Comparison of ENCODE assay signal across 18 cellular contexts in the genomic region with DNA sequence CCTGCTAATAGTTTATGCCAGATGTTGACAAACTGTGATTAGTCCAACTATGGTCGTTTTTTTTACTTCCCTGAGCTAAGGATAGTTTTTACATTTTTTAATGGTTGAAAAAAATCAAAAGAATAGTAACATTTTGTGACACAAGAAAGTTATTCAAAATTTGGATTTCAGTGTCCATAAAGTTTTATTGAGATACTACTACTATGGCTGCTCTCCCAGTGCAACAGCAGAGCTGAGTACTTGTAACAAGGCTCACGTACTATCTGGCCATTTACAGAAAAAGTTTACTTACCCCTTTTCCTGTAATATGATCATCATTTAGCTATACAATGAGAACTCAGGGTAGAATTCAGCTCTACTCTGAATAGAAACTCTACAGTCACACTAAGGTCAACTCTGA. TPM values are rescaled to one million over a fixed set of nuclear protein-coding genes. Genes with fewer than 3 reads are reported as not detected.
DNase-seq lines count a peak whose midpoint lies in the region; ATAC-seq, FAIRE-seq and TF ChIP-seq lines count a peak whose summit lies in the region.
"Had no signal": no experiment of that assay in that cellular context is flagged by ENCODE, and none has a peak within 500 bp of the region (broad histone marks: within the 10 kb centered on the region; RNA-seq: fewer than 3 reads in every experiment).

No MANE protein-coding gene starts in this region.

- ATAC-seq in T-helper 17 cell (no peak), upper lobe of left lung (ENCODE audit: low FRiP score in 2 of 2) (no peak)

- no peak overlapping the region for H3K27ac Mint-ChIP-seq in MCF 10A (ENCODE audit: low read depth, unreplicated experiment)
- peak overlapping the region; percentile 96 for H3K27ac Mint-ChIP-seq in T-helper 17 cell
- H3K27ac Mint-ChIP-seq: GM23338 had no signal

- intact Hi-C loops in breast epithelium (cut with DNase I; ENCODE audit: low total_unique reads) = no loop called here
- intact Hi-C loops in MCF 10A (cut with micrococcal nuclease) = no loop called here
- intact Hi-C loops in kidney (cut with DNase I) = no loop called here

- H3K4me3 ChIP-seq in breast epithelium = peak overlapping the region in 1 of 3 donors; percentile 69
- peak overlapping the region; percentile 24 to 81 for H3K4me3 ChIP-seq in muscle layer of colon (ENCODE audit: low read depth in 1 of 2, low read length in 2 of 2)
- peak overlapping the region in 2 of 4 donors; percentile 57 to 58 for H3K4me3 ChIP-seq in upper lobe of left lung
- H3K4me3 ChIP-seq in kidney (ENCODE audit: low read length in 2 of 2) = no peak overlapping the region

- POLR2A ChIA-PET in MCF 10A (lab: Yijun Ruan, JAX) = interaction anchor here (2.4 to 3.0 kb wide), 2 partner anchors 11 to 15 kb away, joined by 19 to 21 read pairs; partner anchors contain the start of genes TMEM62 and UBR1

- H3K27ac ChIP-seq in breast epithelium = peak overlapping the region; percentile 85 to 89
- H3K27ac ChIP-seq in muscle layer of colon (ENCODE audit: low read depth, low read length) = peak overlapping the region; percentile 79
- peak overlapping the region; percentile 80 to 90 (median 86) for H3K27ac ChIP-seq in upper lobe of left lung
- no peak overlapping the region for H3K27ac ChIP-seq in kidney (ENCODE audit: low read depth in 2 of 2, low read length in 2 of 2)

- H3K36me3 Mint-ChIP-seq in MCF 10A (ENCODE audit: insufficient read depth, unreplicated experiment) (no peaks in the 10 kb centered on the region), T-helper 17 cell (ENCODE audit: low read depth) (peaks cover 4% of the 10 kb centered on the region)

- FAIRE-seq in kidney (lab: Jason Lieb, UNC) = no peak

- peaks cover 11% of the 10 kb centered on the region for H3K4me1 Mint-ChIP-seq in MCF 10A (ENCODE audit: insufficient read depth, unreplicated experiment)
- H3K4me1 Mint-ChIP-seq in T-helper 17 cell = peaks cover 24% of the 10 kb centered on the region

- no peak for TF ChIP-seq POLR2A in breast epithelium (IDR thresholded peaks at IDR 0.05)
- TF ChIP-seq POLR2A in upper lobe of left lung (IDR thresholded peaks at IDR 0.05) = no peak

- no peaks in the 10 kb centered on the region for H3K4me1 ChIP-seq in breast epithelium
- peaks cover 11% of the 10 kb centered on the region for H3K4me1 ChIP-seq in muscle layer of colon (ENCODE audit: insufficient read depth, low read length)
- H3K4me1 ChIP-seq in upper lobe of left lung = peaks cover 3 to 18% (median 5%) of the 10 kb centered on the region in 4 donors
- no peaks in the 10 kb centered on the region for H3K4me1 ChIP-seq in kidney (ENCODE audit: control insufficient read depth in 1 of 2, insufficient read depth in 1 of 2, low read depth in 1 of 2, low read length in 2 of 2)
- H3K4me1 ChIP-seq: psoas muscle had no signal

- BruUV-seq in MCF 10A (replicated peaks; lab: Mats Ljungman, UMichigan) = no TSS peak

- DNase-seq in breast epithelium (ENCODE audit: low spot score in 2 of 2) (no peak), MCF 10A (ENCODE audit: unreplicated experiment) (no peak), T-helper 17 cell (no peak), upper lobe of left lung (no peak), kidney (no peak), OCI-M1 (lab: John Stamatoyannopoulos, UW) (no peak), DMS 273 treated with DMSO at 0.1 percent for 48 hours (lab: John Stamatoyannopoulos, UW) (no peak)
- DNase-seq: activated CD4-positive, alpha-beta T cell treated with anti-CD3 and anti-CD28 coated beads for 1 hour; activated T-cell treated with anti-CD3 and anti-CD28 coated beads, Interleukin-2, amount 50 U/mL, for 48 hours; MM.1S; NCI-H2081 treated with DMSO at 0.1 percent for 48 hours; NCI-H82; psoas muscle; RPMI8226; tibial artery had no signal

- H3K36me3 ChIP-seq in breast epithelium (no peaks in the 10 kb centered on the region), muscle layer of colon (ENCODE audit: insufficient read depth, low read length) (no peaks in the 10 kb centered on the region), upper lobe of left lung (no peaks in the 10 kb centered on the region), kidney (ENCODE audit: control insufficient read depth in 1 of 2, insufficient read depth in 2 of 2, low read length in 2 of 2) (no peaks in the 10 kb centered on the region)
- H3K36me3 ChIP-seq: ascending aorta, tibial artery had no signal

- H3K27me3 ChIP-seq in breast epithelium (no peaks in the 10 kb centered on the region), muscle layer of colon (ENCODE audit: control insufficient read depth in 1 of 2, insufficient read depth in 2 of 2, low read length in 2 of 2) (no peaks in the 10 kb centered on the region), upper lobe of left lung (no peaks in the 10 kb centered on the region)
- H3K27me3 ChIP-seq: ascending aorta, tibial artery had no signal

- H3K4me3 Mint-ChIP-seq in MCF 10A (ENCODE audit: unreplicated experiment) (no peak overlapping the region), T-helper 17 cell (peak overlapping the region; percentile 89)

- TF ChIP-seq EP300 in upper lobe of left lung (IDR thresholded peaks at IDR 0.05) = no peak

- peaks cover 25% of the 10 kb centered on the region for H3K27me3 Mint-ChIP-seq in MCF 10A (ENCODE audit: insufficient read depth, unreplicated experiment)
- H3K27me3 Mint-ChIP-seq in T-helper 17 cell = peaks cover 10% of the 10 kb centered on the region

- CTCF ChIA-PET in MCF 10A (lab: Yijun Ruan, JAX) = interaction anchor here (0.6 to 0.7 kb wide), 2 partner anchors 17 to 1668 kb away, joined by 4 to 5 read pairs; no protein-coding TSS in a partner anchor

- TF ChIP-seq CTCF in breast epithelium (IDR thresholded peaks at IDR 0.05) (no peak), MCF 10A (IDR thresholded peaks at IDR 0.05; ENCODE audit: unreplicated experiment) (no peak), upper lobe of left lung (IDR thresholded peaks at IDR 0.05) (no peak), kidney (IDR thresholded peaks at IDR 0.05; ENCODE audit: borderline replicate concordance, extremely low read depth, insufficient read depth) (no peak)

- no peak overlapping the region for H3K9ac ChIP-seq in muscle layer of colon (ENCODE audit: low read length)
- H3K9ac ChIP-seq in kidney (ENCODE audit: low read length in 2 of 2) = no peak overlapping the region

- no peaks in the 10 kb centered on the region for H3K9me3 ChIP-seq in breast epithelium
- H3K9me3 ChIP-seq in T-helper 17 cell (ENCODE audit: control insufficient read depth, low read length, poor library complexity, severe bottlenecking) = no peaks in the 10 kb centered on the region
- no peaks in the 10 kb centered on the region for H3K9me3 ChIP-seq in muscle layer of colon (ENCODE audit: low read length)
- H3K9me3 ChIP-seq in upper lobe of left lung = no peaks in the 10 kb centered on the region
- no peaks in the 10 kb centered on the region for H3K9me3 ChIP-seq in kidney (ENCODE audit: control insufficient read depth in 1 of 2, low read length in 2 of 2)
- H3K9me3 ChIP-seq: ascending aorta, psoas muscle, tibial artery had no signal

- H3K9me3 Mint-ChIP-seq in MCF 10A (ENCODE audit: unreplicated experiment) = no peaks in the 10 kb centered on the region
- H3K9me3 Mint-ChIP-seq: GM23338 had no signal

- 56 to 64% methylated on average over 2 of the region's 2 CpGs for WGBS in upper lobe of left lung, 2 donors

RNA-seq across cellular contexts. Expression of gene TMEM62, which starts 11.5 kb away (rescaled TPM):
- total RNA-seq in breast epithelium = 10 to 100 TPM; 43.2 to 61.6 (median 59.4) TPM
- total RNA-seq in MCF 10A (2022) = 16.3 and 16.9 TPM in 2 replicates
- 10 to 100 TPM; 22.9 to 26.7 TPM for total RNA-seq in T-helper 17 cell
- 10 to 100 TPM; 20.9 to 45.1 (median 25.1) TPM for total RNA-seq in upper lobe of left lung
- 31.2 TPM for total RNA-seq in kidney
- polyA plus RNA-seq in kidney (ENCODE audit: insufficient read depth, low read depth, low replicate concordance) = 14.7 TPM

RNA-seq across cellular contexts. Expression of gene UBR1, which starts 16.0 kb away (rescaled TPM):
- 10 to 100 TPM; 33.0 to 52.5 (median 48.5) TPM for total RNA-seq in breast epithelium
- total RNA-seq in MCF 10A (2022) = 25.6 and 32.6 TPM in 2 replicates
- total RNA-seq in T-helper 17 cell = 10 to 100 TPM; 42.4 to 56.7 TPM
- 10 to 100 TPM; 23.7 to 49.2 (median 27.2) TPM for total RNA-seq in upper lobe of left lung
- total RNA-seq in kidney = 36.9 TPM
- 6.0 TPM for polyA plus RNA-seq in kidney (ENCODE audit: insufficient read depth, low read depth, low replicate concordance)

Comparison
In these comparisons a context has a peak if more than half of its experiments do, and no peak if none do; other contexts are left out.
1. H3K27ac ChIP-seq: peak in breast epithelium (2 of 2), muscle layer of colon (single experiment) and upper lobe of left lung (4 of 4); none in kidney (0 of 2).
2. H3K4me3 ChIP-seq: peak in muscle layer of colon (2 of 2); none in kidney (0 of 2).